1 cellular context compared by ENCODE assay signal in genomic region chr7:140645166-140645565, GRCh38.
TF ChIP-seq lines count a peak whose summit lies in the region.

No MANE protein-coding gene starts in this region.

TF ChIP-seq in GM12878, 131 proteins besides CTCF, POLR2A, EP300 and RAD21:
- TF ChIP-seq E2F4 (IDR thresholded peaks at IDR 0.05; ENCODE audit: low read depth, low read length), result no peak
- no peak for TF ChIP-seq TARDBP (IDR thresholded peaks at IDR 0.05; ENCODE audit: borderline replicate concordance)
- TF ChIP-seq SIX5 (IDR thresholded peaks at IDR 0.05; ENCODE audit: low read depth, low read length, severe bottlenecking), result no peak
- no peak for TF ChIP-seq ETV6 (conservative IDR thresholded peaks at IDR 0.05 in 1 of 2, IDR thresholded peaks at IDR 0.05 in 1 of 2; ENCODE audit: borderline replicate concordance in 1 of 2, low read depth in 1 of 2)
- no peak for TF ChIP-seq RUNX3 (IDR thresholded peaks at IDR 0.05; ENCODE audit: low read length)
- TF ChIP-seq BRCA1 (IDR thresholded peaks at IDR 0.05; ENCODE audit: low read depth, low read length), result no peak
- no peak for TF ChIP-seq BCLAF1 (IDR thresholded peaks at IDR 0.05)
- TF ChIP-seq JUND (IDR thresholded peaks at IDR 0.05; ENCODE audit: low read depth, low read length), result no peak
- no peak for TF ChIP-seq CEBPB (IDR thresholded peaks at IDR 0.05; ENCODE audit: borderline replicate concordance in 1 of 2, low read depth in 2 of 2, low read length in 2 of 2)
- no peak for TF ChIP-seq POU2F2 (IDR thresholded peaks at IDR 0.05; ENCODE audit: borderline replicate concordance, low read depth, low read length)
- no peak for TF ChIP-seq ZNF622 (IDR thresholded peaks at IDR 0.05)
- TF ChIP-seq TAF1 (IDR thresholded peaks at IDR 0.05; ENCODE audit: borderline replicate concordance, low read depth, low read length), result no peak
- no peak for TF ChIP-seq NR2F1 (conservative IDR thresholded peaks at IDR 0.05)
- TF ChIP-seq EGR1 (IDR thresholded peaks at IDR 0.05; ENCODE audit: borderline replicate concordance in 1 of 2, low read depth in 2 of 2, low read length in 2 of 2), result no peak
- TF ChIP-seq IKZF2 (IDR thresholded peaks at IDR 0.05), result no peak
- no peak for TF ChIP-seq SMAD5 (IDR thresholded peaks at IDR 0.05; ENCODE audit: low read depth)
- TF ChIP-seq IKZF1 (conservative IDR thresholded peaks at IDR 0.05), result no peak
- no peak for TF ChIP-seq ELK1 (IDR thresholded peaks at IDR 0.05; ENCODE audit: low read depth, low read length)
- no peak for TF ChIP-seq SP1 (IDR thresholded peaks at IDR 0.05; ENCODE audit: low read depth, low read length)
- TF ChIP-seq SRF (IDR thresholded peaks at IDR 0.05; ENCODE audit: low read depth in 2 of 2, low read length in 2 of 2), result no peak
